33 cellular contexts compared by ENCODE assay signal in genomic region chr6:131036143-131036542, GRCh38.
"Had no signal": no experiment of that assay in that cellular context is flagged by ENCODE, and none has a peak within 500 bp of the region (broad histone marks: within the 10 kb centered on the region; RNA-seq: fewer than 3 reads in every experiment).

No MANE protein-coding gene starts in this region.

- DNase-seq: activated B cell treated with CpG ODN at 0.5 μM for 24 hours; activated CD4-positive, alpha-beta memory T cell treated with anti-CD3 and anti-CD28 coated beads for 36 hours; activated CD4-positive, alpha-beta T cell treated with anti-CD3 and anti-CD28 coated beads for 4 hours; activated CD4-positive, alpha-beta T cell treated with anti-CD3 and anti-CD28 coated beads, Interleukin-2, amount 10 ng/mL, durations not matched to agents 24 days and 14 days; activated CD4-positive, alpha-beta T cell treated with anti-CD3 and anti-CD28 coated beads, Interleukin-2, amount 50 U/mL, for 1 hour; activated CD4-positive, alpha-beta T cell treated with anti-CD3 and anti-CD28 coated beads, Interleukin-2, amount 50 U/mL, for 4 hours; activated CD4-positive, CD25-positive, alpha-beta regulatory T cell treated with anti-CD3 and anti-CD28 coated beads, Interleukin-2, amount 50 U/mL, for 72 hours; activated CD8-positive, alpha-beta memory T cell treated with anti-CD3 and anti-CD28 coated beads, Interleukin-2, amount 50 U/mL, for 4 hours; activated CD8-positive, alpha-beta T cell treated with anti-CD3 and anti-CD28 coated beads for 36 hours; activated effector memory CD4-positive, alpha-beta T cell treated with anti-CD3 and anti-CD28 coated beads, Interleukin-2, amount 50 U/mL, for 16 hours; activated gamma-delta T cell treated with Interleukin-2 at 50 U/mL for 16 hours; activated naive CD4-positive, alpha-beta T cell; activated naive CD4-positive, alpha-beta T cell treated with anti-CD3 and anti-CD28 coated beads for 36 hours; activated naive CD4-positive, alpha-beta T cell treated with anti-CD3 and anti-CD28 coated beads, Interleukin-2, amount 50 U/mL, for 16 hours; activated naive CD8-positive, alpha-beta T cell treated with anti-CD3 and anti-CD28 coated beads for 36 hours; activated T-cell treated with anti-CD3 and anti-CD28 coated beads for 4 hours; activated T-cell treated with anti-CD3 and anti-CD28 coated beads, Interleukin-2, amount 50 U/mL, for 1 hour; activated T-cell treated with anti-CD3 and anti-CD28 coated beads, Interleukin-2, amount 50 U/mL, for 4 hours; activated T-cell treated with anti-CD3 and anti-CD28 coated beads, Interleukin-2, amount 50 U/mL, for 72 hours; adrenal gland; amniotic stem cell; aorta; body of pancreas; brain microvascular endothelial cell; cerebellar nuclear complex; T-helper 1 cell; T-helper 2 cell; T-helper 9 cell had no signal

- FAIRE-seq: TTC549 had no signal

- ATAC-seq: activated CD8-positive, alpha-beta T cell treated with anti-CD3 and anti-CD28 coated beads for 36 hours; activated naive CD4-positive, alpha-beta T cell treated with anti-CD3 and anti-CD28 coated beads, Interleukin-2, amount 50 U/mL, for 72 hours; activated T-cell treated with anti-CD3 and anti-CD28 coated beads, Interleukin-2, amount 50 U/mL, for 4 hours; activated T-cell treated with anti-CD3 and anti-CD28 coated beads, Interleukin-2, amount 50 U/mL, for 72 hours; activated T-helper 17 cell treated with anti-CD3 and anti-CD28 coated beads, Interleukin-2, amount 50 U/mL, for 72 hours; body of pancreas had no signal

- H3K4me3 ChIP-seq: adrenal gland, body of pancreas, breast epithelium had no signal

- H3K36me3 ChIP-seq: adrenal gland, brain microvascular endothelial cell, breast epithelium had no signal

- H3K27me3 ChIP-seq: adrenal gland, body of pancreas, brain microvascular endothelial cell, breast epithelium had no signal

- H3K27ac ChIP-seq: adrenal gland, body of pancreas, brain microvascular endothelial cell, breast epithelium, VCaP had no signal

- H3K4me1 ChIP-seq: body of pancreas, breast epithelium had no signal

- H3K9me3 ChIP-seq: adrenal gland, body of pancreas, breast epithelium had no signal
